ENCODE assay signal across 8 cellular contexts in genomic region chr3:49121244-49121671, GRCh38. TPM values are rescaled to one million over a fixed set of nuclear protein-coding genes. Genes with fewer than 3 reads are reported as not detected.
DNase-seq lines count a peak whose midpoint lies in the region; ATAC-seq, FAIRE-seq and TF ChIP-seq lines count a peak whose summit lies in the region.

No MANE protein-coding gene starts in this region.

- peak overlapping the region; percentile 86 for H3K27ac ChIP-seq in CD8-positive, alpha-beta T cell (ENCODE audit: low read depth, low read length)
- H3K27ac ChIP-seq in OCI-LY1 (ENCODE audit: low read depth, low read length, poor library complexity, severe bottlenecking) (peak overlapping the region; percentile 76), pancreas (peak overlapping the region; percentile 69 to 92 (median 88))
- peak overlapping the region; percentile 90 for H3K27ac ChIP-seq in effector memory CD4-positive, alpha-beta T cell (ENCODE audit: insufficient read depth, low read length, poor library complexity, severe bottlenecking)

- H2AFZ ChIP-seq in OCI-LY1 (ENCODE audit: low read length): no peak overlapping the region

- H3K4me3 Mint-ChIP-seq in CD8-positive, alpha-beta T cell: peak overlapping the region; percentile 92

- H3K4me1 ChIP-seq in CD8-positive, alpha-beta T cell (ENCODE audit: insufficient read depth, low read length): peaks cover 20% of the 10 kb centered on the region
- peaks cover 20% of the 10 kb centered on the region for H3K4me1 ChIP-seq in OCI-LY1 (ENCODE audit: insufficient read depth, low read length, severe bottlenecking)
- H3K4me1 ChIP-seq in effector memory CD4-positive, alpha-beta T cell (ENCODE audit: control insufficient read depth, insufficient read depth, low read length, poor library complexity, severe bottlenecking): peaks cover 23% of the 10 kb centered on the region
- peaks cover 6 to 8% (median 8%) of the 10 kb centered on the region in 3 donors for H3K4me1 ChIP-seq in pancreas

- no peaks in the 10 kb centered on the region for H3K27me3 Mint-ChIP-seq in CD8-positive, alpha-beta T cell (ENCODE audit: low read depth)

- H3F3A ChIP-seq in OCI-LY1 (ENCODE audit: insufficient read depth, low read length): no peaks in the 10 kb centered on the region

- H3K9ac ChIP-seq in OCI-LY1 (ENCODE audit: low read length): peak overlapping the region; percentile 87

- no peak for FAIRE-seq in pancreas (lab: Jason Lieb, UNC)

- H3K9me2 ChIP-seq in OCI-LY1 (ENCODE audit: low read depth, low read length): no peaks in the 10 kb centered on the region

- intact Hi-C loops in CD8-positive, alpha-beta T cell (cut with DNase I, micrococcal nuclease): no loop called here
- intact Hi-C loops in pancreas (cut with DNase I): no loop called here

- H3K9me3 Mint-ChIP-seq in CD8-positive, alpha-beta T cell: no peaks in the 10 kb centered on the region

- WGBS in pancreas, 2 donors: 84 to 85% methylated on average over 14 of the region's 14 CpGs

- H3K4me2 ChIP-seq in OCI-LY1 (ENCODE audit: low read length): peak overlapping the region; percentile 99

- H3K4me3 ChIP-seq in CD8-positive, alpha-beta T cell (ENCODE audit: low read depth, low read length): peak overlapping the region; percentile 85
- H3K4me3 ChIP-seq in OCI-LY1 (ENCODE audit: low read depth, low read length, poor library complexity, severe bottlenecking): peak overlapping the region; percentile 85
- peak overlapping the region; percentile 81 for H3K4me3 ChIP-seq in effector memory CD4-positive, alpha-beta T cell (ENCODE audit: insufficient read depth, low read depth, low read length, poor library complexity, severe bottlenecking)
- peak overlapping the region in 3 of 4 donors; percentile 62 to 99 (median 99) for H3K4me3 ChIP-seq in pancreas

- peaks cover 24% of the 10 kb centered on the region for H3K4me1 Mint-ChIP-seq in CD8-positive, alpha-beta T cell (ENCODE audit: low read depth)

- no peaks in the 10 kb centered on the region for H3K79me2 ChIP-seq in OCI-LY1 (ENCODE audit: insufficient read depth, low read length)

- no peak for ATAC-seq in CD8-positive, alpha-beta T cell
- no peak for ATAC-seq in pancreas
- ATAC-seq in HG02623 (IDR thresholded peaks at IDR 0.05; ENCODE audit: unreplicated experiment): no peak
- no peak for ATAC-seq in GM18502 (IDR thresholded peaks at IDR 0.05; ENCODE audit: poor library complexity, unreplicated experiment)

- TF ChIP-seq CTCF in CD8-positive, alpha-beta T cell (IDR thresholded peaks at IDR 0.05): no peak
- TF ChIP-seq CTCF in OCI-LY1 (IDR thresholded peaks at IDR 0.05; ENCODE audit: low read length) (no peak), pancreas (IDR thresholded peaks at IDR 0.05) (no peak)

- peak overlapping the region; percentile 97 for H3K27ac Mint-ChIP-seq in CD8-positive, alpha-beta T cell

- peak in 1 of 7 experiments; percentile 32 for DNase-seq in CD8-positive, alpha-beta T cell
- no peak for DNase-seq in effector memory CD4-positive, alpha-beta T cell
- DNase-seq in pancreas (no peak), A172 (ENCODE audit: low spot score) (no peak), NCI-H226 (no peak)

- H3K9me3 ChIP-seq in CD8-positive, alpha-beta T cell (ENCODE audit: low read length): no peaks in the 10 kb centered on the region
- H3K9me3 ChIP-seq in OCI-LY1 (ENCODE audit: low read length): no peaks in the 10 kb centered on the region
- H3K9me3 ChIP-seq in effector memory CD4-positive, alpha-beta T cell (ENCODE audit: control insufficient read depth, low read length): no peaks in the 10 kb centered on the region
- H3K9me3 ChIP-seq in pancreas: no peaks in the 10 kb centered on the region

- H3K36me3 ChIP-seq in CD8-positive, alpha-beta T cell (ENCODE audit: insufficient read depth, low read length): peaks cover 25% of the 10 kb centered on the region
- H3K36me3 ChIP-seq in OCI-LY1 (ENCODE audit: insufficient read depth, low read length) (peaks cover 31% of the 10 kb centered on the region), pancreas (peaks cover 13 to 55% (median 18%) of the 10 kb centered on the region in 3 donors)
- peaks cover 24% of the 10 kb centered on the region for H3K36me3 ChIP-seq in effector memory CD4-positive, alpha-beta T cell (ENCODE audit: control insufficient read depth, insufficient read depth, low read length)

- POLR2A ChIA-PET in CD8-positive, alpha-beta T cell (lab: Charles Lee): interaction anchor here (0.6 to 5.2 kb wide), 17 partner anchors 10 to 551 kb away, joined by 3 to 45 read pairs (median 6); partner anchors contain the start of genes IMPDH2, NDUFAF3, NICN1 and P4HTM

- CTCF ChIA-PET in CD8-positive, alpha-beta T cell (lab: Charles Lee): interaction anchor here (0.7 to 1.5 kb wide), 5 partner anchors 10 to 114 kb away, joined by 3 to 5 read pairs (median 3); partner anchors contain the start of genes NDUFAF3 and WDR6

- H3K36me3 Mint-ChIP-seq in CD8-positive, alpha-beta T cell: peaks cover 28% of the 10 kb centered on the region

- no peaks in the 10 kb centered on the region for H4K20me1 ChIP-seq in OCI-LY1 (ENCODE audit: insufficient read depth, low read length)

- H3K27me3 ChIP-seq in CD8-positive, alpha-beta T cell (ENCODE audit: insufficient read depth, low read length): no peaks in the 10 kb centered on the region
- H3K27me3 ChIP-seq in OCI-LY1 (ENCODE audit: insufficient read depth, low read length) (no peaks in the 10 kb centered on the region), pancreas (no peaks in the 10 kb centered on the region)
- no peaks in the 10 kb centered on the region for H3K27me3 ChIP-seq in effector memory CD4-positive, alpha-beta T cell (replicated peaks; ENCODE audit: control insufficient read depth, insufficient read depth, low read length, poor library complexity, severe bottlenecking)

RNA-seq across cellular contexts. Expression of gene USP19, which starts 0.6 kb away (rescaled TPM):
- total RNA-seq in CD8-positive, alpha-beta T cell: 10 to 100 TPM; 88.6 to 90.5 TPM
- 10 to 100 TPM; 20.7 to 44.2 (median 27.6) TPM for total RNA-seq in pancreas
- polyA plus RNA-seq in pancreas: 10 to 100 TPM; 25.3 to 25.5 TPM
- total RNA-seq in A172 (2014; rRNA removed; shearing (Covaris generic)): 48.3 and 54.2 TPM in 2 replicates

RNA-seq across cellular contexts. Expression of gene LAMB2, which starts 11.6 kb away (rescaled TPM):
- total RNA-seq in CD8-positive, alpha-beta T cell: not detected
- total RNA-seq in pancreas: 100 to 1,000 TPM in 2 of 6 donors, 10 to 100 TPM in 4; 74.4 to 215 (median 90.4) TPM
- polyA plus RNA-seq in pancreas: 100 to 1,000 TPM; 438 to 483 TPM
- 189 and 192 TPM in 2 replicates for total RNA-seq in A172 (2014; rRNA removed; shearing (Covaris generic))

RNA-seq across cellular contexts. Expression of gene QARS1, which starts 16.7 kb away (rescaled TPM):
- 100 to 1,000 TPM; 307 to 343 TPM for total RNA-seq in CD8-positive, alpha-beta T cell
- 100 to 1,000 TPM in 5 of 6 donors, 10 to 100 TPM in 1; 82.0 to 148 (median 131) TPM for total RNA-seq in pancreas
- polyA plus RNA-seq in pancreas: 100 to 1,000 TPM; 197 to 213 TPM
- total RNA-seq in A172 (2014; rRNA removed; shearing (Covaris generic)): 141 and 172 TPM in 2 replicates

RNA-seq across cellular contexts. Expression of gene QRICH1, which starts 27.4 kb away (rescaled TPM):
- 100 to 1,000 TPM; 232 to 246 TPM for total RNA-seq in CD8-positive, alpha-beta T cell
- 10 to 100 TPM; 20.9 to 48.1 (median 28.2) TPM for total RNA-seq in pancreas
- 10 to 100 TPM; 27.8 to 46.3 TPM for polyA plus RNA-seq in pancreas
- total RNA-seq in A172 (2014; rRNA removed; shearing (Covaris generic)): 79.1 and 82.7 TPM in 2 replicates

RNA-seq across cellular contexts. Expression of gene CCDC71, which starts 44.9 kb away (rescaled TPM):
- total RNA-seq in CD8-positive, alpha-beta T cell: 10 to 100 TPM; 15.6 to 15.9 TPM
- total RNA-seq in pancreas: 10 to 100 TPM in 1 of 6 donors, 1 to 10 TPM in 5; 5.9 to 11.0 (median 8.3) TPM
- 10 to 100 TPM in 1 of 2 donors, 1 to 10 TPM in 1; 7.6 to 10.2 TPM for polyA plus RNA-seq in pancreas
- total RNA-seq in A172 (2014; rRNA removed; shearing (Covaris generic)): 18.8 and 25.6 TPM in 2 replicates

Comparison
In these comparisons a context has a peak if more than half of its experiments do, and no peak if none do; other contexts are left out.
1. RNA of gene LAMB2, which starts 11.6 kb away (total RNA-seq): 189 to 192 TPM in A172 and 74.4 to 215 TPM in pancreas; not detected in CD8-positive, alpha-beta T cell; every median in the first group is over 10 times any median in the second.
2. Peak in every context shown above with its lines, with median percentiles within 50 percentile points of each other: H3K27ac ChIP-seq and H3K4me3 ChIP-seq.